In genomic region chr12:115949675-115950074, GRCh38 we compare ENCODE assay signal across 3 cellular contexts.
A peak's percentile ranks its signal among the peaks of the same experiment; 100 is the strongest.
TF ChIP-seq lines count a peak whose summit lies in the region.

No MANE protein-coding gene starts in this region.

TF ChIP-seq in A549, 52 proteins besides CTCF, POLR2A, EP300 and RAD21:
- TF ChIP-seq KDM5A (IDR thresholded peaks at IDR 0.05), result no peak
- no peak for TF ChIP-seq CBX8 (IDR thresholded peaks at IDR 0.05)
- TF ChIP-seq KDM1A (IDR thresholded peaks at IDR 0.05; ENCODE audit: low read depth), result no peak
- TF ChIP-seq, protein P1, sequence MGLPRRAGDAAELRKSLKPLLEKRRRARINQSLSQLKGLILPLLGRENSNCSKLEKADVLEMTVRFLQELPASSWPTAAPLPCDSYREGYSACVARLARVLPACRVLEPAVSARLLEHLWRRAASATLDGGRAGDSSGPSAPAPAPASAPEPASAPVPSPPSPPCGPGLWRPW (IDR thresholded peaks at IDR 0.05), result no peak
- no peak for TF ChIP-seq ZC3H11A (IDR thresholded peaks at IDR 0.05)
- TF ChIP-seq, protein P2, sequence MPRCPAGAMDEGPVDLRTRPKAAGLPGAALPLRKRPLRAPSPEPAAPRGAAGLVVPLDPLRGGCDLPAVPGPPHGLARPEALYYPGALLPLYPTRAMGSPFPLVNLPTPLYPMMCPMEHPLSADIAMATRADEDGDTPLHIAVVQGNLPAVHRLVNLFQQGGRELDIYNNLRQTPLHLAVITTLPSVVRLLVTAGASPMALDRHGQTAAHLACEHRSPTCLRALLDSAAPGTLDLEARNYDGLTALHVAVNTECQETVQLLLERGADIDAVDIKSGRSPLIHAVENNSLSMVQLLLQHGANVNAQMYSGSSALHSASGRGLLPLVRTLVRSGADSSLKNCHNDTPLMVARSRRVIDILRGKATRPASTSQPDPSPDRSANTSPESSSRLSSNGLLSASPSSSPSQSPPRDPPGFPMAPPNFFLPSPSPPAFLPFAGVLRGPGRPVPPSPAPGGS (IDR thresholded peaks at IDR 0.05), result no peak
- TF ChIP-seq HEYL (CRISPR knock-in tag; IDR thresholded peaks at IDR 0.05), result no peak
- no peak for TF ChIP-seq HMGXB4 (CRISPR knock-in tag; IDR thresholded peaks at IDR 0.05; ENCODE audit: borderline replicate concordance)
- no peak for TF ChIP-seq POLR2AphosphoS2 (conservative IDR thresholded peaks at IDR 0.05; ENCODE audit: low read length)

TF ChIP-seq in IMR-90, 13 proteins besides CTCF, POLR2A, EP300 and RAD21:
- TF ChIP-seq MAFK (IDR thresholded peaks at IDR 0.05; ENCODE audit: low read depth, low read length) (no peak), CEBPB (IDR thresholded peaks at IDR 0.05; ENCODE audit: low read depth, low read length) (no peak), RFX5 (IDR thresholded peaks at IDR 0.05; ENCODE audit: low read depth, low read length) (no peak), MXI1 (IDR thresholded peaks at IDR 0.05; ENCODE audit: borderline replicate concordance, low read depth, low read length) (no peak)
- TF ChIP-seq, protein P3, sequence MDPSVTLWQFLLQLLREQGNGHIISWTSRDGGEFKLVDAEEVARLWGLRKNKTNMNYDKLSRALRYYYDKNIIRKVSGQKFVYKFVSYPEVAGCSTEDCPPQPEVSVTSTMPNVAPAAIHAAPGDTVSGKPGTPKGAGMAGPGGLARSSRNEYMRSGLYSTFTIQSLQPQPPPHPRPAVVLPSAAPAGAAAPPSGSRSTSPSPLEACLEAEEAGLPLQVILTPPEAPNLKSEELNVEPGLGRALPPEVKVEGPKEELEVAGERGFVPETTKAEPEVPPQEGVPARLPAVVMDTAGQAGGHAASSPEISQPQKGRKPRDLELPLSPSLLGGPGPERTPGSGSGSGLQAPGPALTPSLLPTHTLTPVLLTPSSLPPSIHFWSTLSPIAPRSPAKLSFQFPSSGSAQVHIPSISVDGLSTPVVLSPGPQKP (IDR thresholded peaks at IDR 0.05; ENCODE audit: borderline replicate concordance, low read depth, low read length), result no peak

TF ChIP-seq in K562, 482 proteins besides CTCF, POLR2A, EP300 and RAD21:
- 0 out of 2 replicates have a peak, but pooled peaks have one; percentile 30 for TF ChIP-seq L3MBTL2 (IDR thresholded peaks at IDR 0.05)
- no peak for TF ChIP-seq ELF2 (CRISPR knock-in tag; IDR thresholded peaks at IDR 0.05)
- TF ChIP-seq NFXL1 (CRISPR knock-in tag; IDR thresholded peaks at IDR 0.05), result no peak
